9 cellular contexts compared by ENCODE assay signal in the genomic region with DNA sequence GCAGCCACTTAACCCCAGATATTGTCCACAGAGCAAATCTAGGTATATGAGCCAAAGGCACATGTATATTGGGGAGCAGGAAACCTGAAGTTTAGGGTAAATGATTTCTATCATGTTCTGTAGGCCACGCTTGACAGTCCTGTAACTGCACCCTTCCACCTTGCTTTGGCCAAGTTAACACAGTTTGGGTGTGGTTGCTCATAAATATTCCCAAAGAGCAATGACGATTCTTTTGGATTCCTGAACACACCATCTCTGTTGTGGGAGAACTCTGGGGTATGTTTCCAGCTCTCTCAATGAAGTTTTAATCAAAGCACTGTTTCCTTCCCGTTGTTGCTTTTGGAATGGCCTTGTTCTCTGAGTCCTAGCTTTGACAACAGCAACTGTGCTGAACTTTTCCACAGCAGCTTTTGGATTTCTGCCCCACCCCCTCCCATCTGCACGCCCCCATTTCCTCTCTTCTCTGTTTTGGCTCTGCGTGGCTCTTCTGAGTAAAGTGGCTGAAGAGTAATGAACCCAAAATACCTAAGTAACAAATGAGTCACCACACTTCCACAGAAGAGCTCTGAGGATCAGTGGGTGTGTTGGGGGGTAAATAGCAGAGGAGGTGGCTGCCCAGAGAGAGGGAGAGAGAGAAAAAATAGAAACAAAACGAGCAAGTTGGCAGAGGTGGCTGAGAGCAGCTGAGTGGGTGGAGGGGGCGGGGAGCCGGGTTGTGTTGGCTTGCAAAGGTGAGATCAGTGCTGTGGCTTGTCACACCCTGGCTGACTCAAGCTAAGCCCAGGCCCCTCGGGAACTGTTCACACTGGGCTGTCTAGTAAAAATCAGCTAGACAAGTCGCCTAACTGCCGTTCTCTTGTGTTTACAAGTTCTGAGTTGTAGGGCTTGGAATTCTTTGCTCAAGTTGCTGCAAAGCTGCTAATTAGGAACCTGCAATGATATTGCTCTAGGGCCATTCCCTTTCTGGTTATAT. TPM values are rescaled to one million over a fixed set of nuclear protein-coding genes. Genes with fewer than 3 reads are reported as not detected.
DNase-seq lines count a peak whose midpoint lies in the region; ATAC-seq, FAIRE-seq and TF ChIP-seq lines count a peak whose summit lies in the region.
"Had no signal": no experiment of that assay in that cellular context is flagged by ENCODE, and none has a peak within 500 bp of the region (broad histone marks: within the 10 kb centered on the region; RNA-seq: fewer than 3 reads in every experiment).

No MANE protein-coding gene starts in this region.

- DNase-seq in DND-41 (peak; percentile 84), HTR-8/SVneo (ENCODE audit: insufficient read length, low spot score) (peak; percentile 32), breast epithelium (ENCODE audit: low spot score in 2 of 2) (peak; percentile 65), kidney tubule cell (ENCODE audit: low spot score) (peak; percentile 97), hippocampal formation (lab: John Stamatoyannopoulos, UW) (no peak)
- peak; percentile 93 to 96 for DNase-seq in stimulated activated CD4-positive, alpha-beta T cell treated with anti-CD3 and anti-CD28 coated beads, Interleukin-1b, Interleukin-23, amount 100 ng/mL, for 4 hours (ENCODE audit: low read depth in 2 of 2)

- TF ChIP-seq POLR2A in breast epithelium (IDR thresholded peaks at IDR 0.05), result no peak

- TF ChIP-seq CTCF in DND-41 (IDR thresholded peaks at IDR 0.05; ENCODE audit: borderline replicate concordance, extremely low read depth, low read length, poor library complexity, severe bottlenecking) (no peak), VCaP (conservative IDR thresholded peaks at IDR 0.05) (no peak), breast epithelium (IDR thresholded peaks at IDR 0.05) (no peak)

- intact Hi-C loops in breast epithelium (cut with DNase I; ENCODE audit: low total_unique reads), result no loop called here

- H3K27ac ChIP-seq in DND-41 (ENCODE audit: low read length) (peak overlapping the region; percentile 59; the same call in 1 of the 2 replicates), VCaP (peak overlapping the region; percentile 35), breast epithelium (peak overlapping the region; percentile 79 to 87)

- ATAC-seq in DND-41 (ENCODE audit: insufficient read depth, low read depth), result peak; percentile 98
- ATAC-seq in GM21515 (IDR thresholded peaks at IDR 0.05; ENCODE audit: unreplicated experiment), result peak; percentile 64

- peak overlapping the region; percentile 16; the same call in 1 of the 2 replicates for H2AFZ ChIP-seq in DND-41 (ENCODE audit: low read depth, low read length)

- H3K36me3 ChIP-seq in DND-41 (ENCODE audit: insufficient read depth, low read length) (no peaks in the 10 kb centered on the region), breast epithelium (no peaks in the 10 kb centered on the region)

- H3K27me3 ChIP-seq in DND-41 (ENCODE audit: insufficient read depth, low read length, poor library complexity) (peaks cover 7% of the 10 kb centered on the region), breast epithelium (no peaks in the 10 kb centered on the region)

- H3K79me2 ChIP-seq in DND-41 (ENCODE audit: insufficient read depth, low read length), result no peaks in the 10 kb centered on the region

- H3K4me2 ChIP-seq in DND-41 (ENCODE audit: insufficient read depth, low read length), result peak overlapping the region; percentile 56

- no peak for FAIRE-seq in HTR-8/SVneo (lab: Jason Lieb, UNC)
- FAIRE-seq: frontal cortex had no signal

- H3K9ac ChIP-seq in DND-41 (ENCODE audit: low read depth, low read length), result peak overlapping the region; percentile 22; the same call in 1 of the 2 replicates

- no peaks in the 10 kb centered on the region for H4K20me1 ChIP-seq in DND-41 (ENCODE audit: insufficient read depth, low read length)

- peaks cover 25% of the 10 kb centered on the region for H3K4me1 ChIP-seq in DND-41 (ENCODE audit: insufficient read depth, low read length)
- H3K4me1 ChIP-seq in breast epithelium, result peaks cover 0 to 17% of the 10 kb centered on the region in 2 donors

- H3K4me3 ChIP-seq in DND-41 (ENCODE audit: low read depth in 1 of 2, low read length in 2 of 2), result peak overlapping the region in 1 of 2 experiments; percentile 37; a peak in 2 of 4 replicates
- H3K4me3 ChIP-seq in breast epithelium, result peak overlapping the region in 2 of 3 donors; percentile 17 to 22

- H3K9me3 ChIP-seq in DND-41 (ENCODE audit: insufficient read depth, low read length, severe bottlenecking), result no peaks in the 10 kb centered on the region
- no peaks in the 10 kb centered on the region for H3K9me3 ChIP-seq in breast epithelium

RNA-seq across cellular contexts. Expression of a gene that starts 26.9 kb away (rescaled TPM):
- 10 to 100 TPM; 45.9 to 72.8 (median 54.9) TPM for total RNA-seq in breast epithelium

Comparison
In these comparisons a context has a peak if more than half of its experiments do, and no peak if none do; other contexts are left out.
1. DNase-seq: peak in DND-41 (single experiment), HTR-8/SVneo (single experiment), breast epithelium (2 of 2), kidney tubule cell (single experiment) and stimulated activated CD4-positive, alpha-beta T cell treated with anti-CD3 and anti-CD28 coated beads, Interleukin-1b, Interleukin-23, amount 100 ng/mL, for 4 hours (2 of 2); none in hippocampal formation (0 of 2).
2. Peak in every context shown above with its lines, with median percentiles within 50 percentile points of each other: H3K27ac ChIP-seq.